In the genomic region with DNA sequence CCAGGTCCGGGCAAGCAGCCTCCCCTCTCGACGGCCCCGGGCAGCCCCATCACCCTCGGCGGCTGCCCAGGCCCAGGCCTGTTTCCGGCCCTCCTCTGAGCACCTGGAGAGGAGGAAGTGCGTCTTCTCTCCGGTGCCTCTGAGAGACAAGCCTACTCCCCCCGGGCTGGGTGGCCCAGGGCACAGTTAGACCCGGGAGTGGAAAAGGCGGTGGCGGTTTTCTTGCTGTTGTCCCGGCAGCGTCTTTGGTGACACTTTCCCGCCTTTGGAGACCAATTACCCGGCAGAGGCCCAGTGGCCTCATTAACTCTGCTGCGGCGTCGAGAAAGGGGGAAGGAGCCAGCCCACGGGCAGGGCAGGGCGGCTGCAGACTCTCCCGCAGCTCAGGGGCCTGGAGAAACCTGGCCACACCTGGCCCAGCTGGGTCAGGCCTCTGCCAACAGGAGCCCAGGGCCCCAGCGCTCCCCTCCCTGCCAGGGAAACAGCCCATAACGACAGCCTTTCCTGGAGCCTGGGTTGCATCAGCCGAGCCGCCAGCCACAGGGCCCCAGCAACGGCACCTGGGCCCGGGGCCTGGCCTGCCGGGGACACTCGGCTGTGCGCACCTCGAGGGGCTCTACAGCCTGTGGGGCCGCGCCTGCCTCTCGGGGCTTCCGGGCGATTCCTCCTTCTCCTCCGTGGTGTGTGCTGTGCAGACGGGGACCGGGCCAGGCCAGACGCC, we compare ENCODE assay signal across 11 cellular contexts. TPM values are rescaled to one million over a fixed set of nuclear protein-coding genes. Genes with fewer than 3 reads are reported as not detected.
A peak's percentile ranks its signal among the peaks of the same experiment; 100 is the strongest.
DNase-seq lines count a peak whose midpoint lies in the region; ATAC-seq, FAIRE-seq and TF ChIP-seq lines count a peak whose summit lies in the region.
"Had no signal": no experiment of that assay in that cellular context is flagged by ENCODE, and none has a peak within 500 bp of the region (broad histone marks: within the 10 kb centered on the region; RNA-seq: fewer than 3 reads in every experiment).

No MANE protein-coding gene starts in this region.

- no peak for FAIRE-seq in HepG2 (lab: Jason Lieb, UNC)
- FAIRE-seq: endothelial cell of umbilical vein had no signal

- ATAC-seq in activated CD8-positive, alpha-beta T cell treated with anti-CD3 and anti-CD28 coated beads, Interleukin-2, amount 10 ng/mL, durations not matched to agents 7 days and 5 days: peak; percentile 91
- ATAC-seq in HepG2 (peak; percentile 22), HG02798 (IDR thresholded peaks at IDR 0.05; ENCODE audit: poor library complexity, unreplicated experiment) (no peak), GM19397 (IDR thresholded peaks at IDR 0.05; ENCODE audit: unreplicated experiment) (no peak)
- ATAC-seq: HCT116 had no signal

- WGBS in HepG2 (ENCODE audit: low lambda C conversion rate): 81% methylated on average over 20 of the region's 42 CpGs

- no peak overlapping the region for H3K27ac ChIP-seq in HepG2 (ENCODE audit: extremely low read length, insufficient read depth, low read length)

- no peaks in the 10 kb centered on the region for H3K79me2 ChIP-seq in HepG2 (ENCODE audit: insufficient read depth, low read length)

- no TSS peak for BruUV-seq in HepG2 (replicated peaks; lab: Mats Ljungman, UMichigan)

- peaks cover 10% of the 10 kb centered on the region; the same call in 1 of the 2 replicates for H3K4me1 ChIP-seq in HepG2 (ENCODE audit: insufficient read depth, low read length)

- DNase-seq in GM12865 (ENCODE audit: low read depth): peak; percentile 65
- peak; percentile 81 for DNase-seq in NCI-H2029 (lab: John Stamatoyannopoulos, UW)
- DNase-seq in activated CD8-positive, alpha-beta T cell treated with anti-CD3 and anti-CD28 coated beads, Interleukin-2, amount 10 ng/mL, durations not matched to agents 7 days and 5 days: peak; percentile 81
- no peak for DNase-seq in HepG2 (ENCODE audit: low spot score)
- DNase-seq in ureter (ENCODE audit: low spot score): peak; percentile 74
- no peak for DNase-seq in ecto neural progenitor cell (ENCODE audit: low spot score)

- peak overlapping the region; percentile 26 for H3K4me3 Mint-ChIP-seq in activated CD8-positive, alpha-beta T cell treated with anti-CD3 and anti-CD28 coated beads, Interleukin-2, amount 10 ng/mL, durations not matched to agents 7 days and 5 days

- POLR2A ChIA-PET in activated CD8-positive, alpha-beta T cell treated with anti-CD3 and anti-CD28 coated beads, Interleukin-2, amount 10 ng/mL, durations not matched to agents 7 days and 5 days (lab: Charles Lee): no interaction called here
- POLR2A ChIA-PET in HepG2 (lab: Yijun Ruan, JAX): no interaction called here

- H3K36me3 ChIP-seq in HepG2 (replicated peaks in 1 of 2; ENCODE audit: control insufficient read depth in 1 of 2, insufficient read depth in 2 of 2, low read length in 2 of 2): no peaks in the 10 kb centered on the region

- H3K27ac Mint-ChIP-seq in activated CD8-positive, alpha-beta T cell treated with anti-CD3 and anti-CD28 coated beads, Interleukin-2, amount 10 ng/mL, durations not matched to agents 7 days and 5 days: peak overlapping the region; percentile 92

- intact Hi-C loops in HepG2 (cut with micrococcal nuclease; ENCODE audit: unreplicated experiment): no loop called here

- H3K4me1 Mint-ChIP-seq in activated CD8-positive, alpha-beta T cell treated with anti-CD3 and anti-CD28 coated beads, Interleukin-2, amount 10 ng/mL, durations not matched to agents 7 days and 5 days (ENCODE audit: low read depth): peaks cover 44% of the 10 kb centered on the region

- no peaks in the 10 kb centered on the region for H3K9me3 ChIP-seq in HepG2 (ENCODE audit: low read length)

- no peaks in the 10 kb centered on the region for H3K36me3 Mint-ChIP-seq in activated CD8-positive, alpha-beta T cell treated with anti-CD3 and anti-CD28 coated beads, Interleukin-2, amount 10 ng/mL, durations not matched to agents 7 days and 5 days (ENCODE audit: low read depth)

- TF ChIP-seq POLR2A in HepG2 (IDR thresholded peaks at IDR 0.05; ENCODE audit: insufficient read depth in 1 of 2, low read depth in 2 of 2, low read length in 2 of 2): no peak

- TF ChIP-seq CTCF in GM12865 (IDR thresholded peaks at IDR 0.05; ENCODE audit: insufficient read depth, low read depth, low read length, missing control alignments) (no peak), HepG2 (CRISPR knock-in tag; IDR thresholded peaks at IDR 0.05) (no peak)

- CTCF ChIA-PET in activated CD8-positive, alpha-beta T cell treated with anti-CD3 and anti-CD28 coated beads, Interleukin-2, amount 10 ng/mL, durations not matched to agents 7 days and 5 days (lab: Charles Lee): no interaction called here
- CTCF ChIA-PET in HepG2 (lab: Yijun Ruan, JAX; ENCODE audit: low intra/inter-chr PET ratio, low total read pairs): no interaction called here

- no peak for TF ChIP-seq RAD21 in HepG2 (CRISPR knock-in tag; IDR thresholded peaks at IDR 0.05)

- H4K20me1 ChIP-seq in HepG2 (ENCODE audit: insufficient read depth, low read length): no peaks in the 10 kb centered on the region

- peak overlapping the region; percentile 32 for H3K4me2 ChIP-seq in HepG2 (ENCODE audit: low read depth, low read length)

- H3K27me3 Mint-ChIP-seq in activated CD8-positive, alpha-beta T cell treated with anti-CD3 and anti-CD28 coated beads, Interleukin-2, amount 10 ng/mL, durations not matched to agents 7 days and 5 days (ENCODE audit: low read depth): no peaks in the 10 kb centered on the region

- no peaks in the 10 kb centered on the region for H3K9me3 Mint-ChIP-seq in activated CD8-positive, alpha-beta T cell treated with anti-CD3 and anti-CD28 coated beads, Interleukin-2, amount 10 ng/mL, durations not matched to agents 7 days and 5 days (ENCODE audit: insufficient read depth)

- TF ChIP-seq EP300 in HepG2 (IDR thresholded peaks at IDR 0.05; ENCODE audit: low read depth in 2 of 2, low read length in 2 of 2): no peak
- no peak for TF ChIP-seq EP300 in HepG2 (CRISPR knock-in tag; IDR thresholded peaks at IDR 0.05; ENCODE audit: borderline replicate concordance)

- no peaks in the 10 kb centered on the region for H3K27me3 ChIP-seq in HepG2 (ENCODE audit: control insufficient read depth in 1 of 2, insufficient read depth in 2 of 2, low read length in 2 of 2)

- H3K4me3 ChIP-seq in GM12865 (ENCODE audit: low read depth, low read length) (no peak overlapping the region), HepG2 (replicated peaks in 1 of 3; ENCODE audit: insufficient read depth in 1 of 3, low read depth in 2 of 3, low read length in 3 of 3) (peak overlapping the region in 1 of 3 experiments; percentile 46; a peak in 1 of 6 replicates)

- peak overlapping the region; percentile 60 for H3K9ac ChIP-seq in HepG2 (ENCODE audit: insufficient read depth, low read depth, low read length)

- in situ Hi-C loops in HepG2 (cut with HindIII; ENCODE audit: extremely low pct_ligation_motif_present, low pct_unique_long_range_greater_than_20kb): no loop called here

- no peak overlapping the region for H2AFZ ChIP-seq in HepG2 (ENCODE audit: low read length)

RNA-seq across cellular contexts. Expression of a gene that starts 28.4 kb away (rescaled TPM):
- 10 to 100 TPM; 24.5 to 26.8 TPM for total RNA-seq in activated CD8-positive, alpha-beta T cell treated with anti-CD3 and anti-CD28 coated beads, Interleukin-2, amount 10 ng/mL, durations not matched to agents 7 days and 5 days
- total RNA-seq in HepG2 (2016; rRNA removed; fragmentation: Illumina TruSeq; extraction: Trizol) (3.8 and 6.7 TPM in 2 replicates), ureter (29.8 TPM)
- total RNA-seq in HepG2 (2016; cell fraction: cytosol; rRNA removed; fragmentation: Illumina TruSeq; extraction: Trizol; ENCODE audit: low read depth): 6.3 and 6.8 TPM in 2 replicates
- total RNA-seq in HepG2 (2016; cell fraction: insoluble cytoplasmic fraction; rRNA removed; fragmentation: Illumina TruSeq; extraction: Trizol): 3.6 and 6.6 TPM in 2 replicates
- total RNA-seq in HepG2 (2016; cell fraction: membrane; rRNA removed; fragmentation: Illumina TruSeq; extraction: Trizol): 7.4 and 7.9 TPM in 2 replicates
- 6.3 and 7.7 TPM in 2 replicates for total RNA-seq in HepG2 (2016; cell fraction: nucleus; rRNA removed; fragmentation: Illumina TruSeq; extraction: Trizol)
- 3.8 and 4.2 TPM in 2 replicates for polyA plus RNA-seq in HepG2 (2011; rRNA removed)
- polyA plus RNA-seq in HepG2 (2011; cell fraction: cytosol; rRNA removed): 1.7 and 4.2 TPM in 2 replicates
- polyA plus RNA-seq in HepG2 (2011; cell fraction: nucleus; rRNA removed): 22.9 and 35.9 TPM in 2 replicates
- 2.8 and 3.2 TPM in 2 replicates for polyA plus RNA-seq in HepG2 (2012)
- 4.7 and 6.0 TPM in 2 replicates for polyA plus RNA-seq in HepG2 (2016; cell fraction: cytosol; fragmentation: Illumina TruSeq; extraction: Trizol; ENCODE audit: low read depth)
- 3.5 and 4.0 TPM in 2 replicates for polyA plus RNA-seq in HepG2 (2016; cell fraction: insoluble cytoplasmic fraction; fragmentation: Illumina TruSeq; extraction: Trizol; ENCODE audit: low read depth)
- polyA plus RNA-seq in HepG2 (2016; cell fraction: membrane; fragmentation: Illumina TruSeq; extraction: Trizol; ENCODE audit: low read depth): 7.0 and 8.1 TPM in 2 replicates
- 19.9 and 20.1 TPM in 2 replicates for polyA plus RNA-seq in HepG2 (2016; cell fraction: nucleus; fragmentation: Illumina TruSeq; extraction: Trizol; ENCODE audit: insufficient read depth, low read depth)
- 2.9 and 5.6 TPM in 2 replicates for polyA minus RNA-seq in HepG2 (2011; rRNA and poly(A)+ RNA removed; ENCODE audit: low replicate concordance)
- polyA minus RNA-seq in HepG2 (2011; cell fraction: cytosol; rRNA and poly(A)+ RNA removed): 2.1 and 2.2 TPM in 2 replicates
- polyA minus RNA-seq in HepG2 (2011; cell fraction: nucleus; rRNA and poly(A)+ RNA removed): 3.7 and 4.5 TPM in 2 replicates

RNA-seq across cellular contexts. Expression of a gene that starts 29.4 kb away (rescaled TPM):
- under 1 TPM; 0.63 to 0.90 TPM for total RNA-seq in activated CD8-positive, alpha-beta T cell treated with anti-CD3 and anti-CD28 coated beads, Interleukin-2, amount 10 ng/mL, durations not matched to agents 7 days and 5 days
- total RNA-seq in HepG2 (2016; rRNA removed; fragmentation: Illumina TruSeq; extraction: Trizol) (not detected in 2 replicates), ureter (2.3 TPM)
- not detected in 2 replicates for total RNA-seq in HepG2 (2016; cell fraction: cytosol; rRNA removed; fragmentation: Illumina TruSeq; extraction: Trizol; ENCODE audit: low read depth)
- not detected in 2 replicates for total RNA-seq in HepG2 (2016; cell fraction: insoluble cytoplasmic fraction; rRNA removed; fragmentation: Illumina TruSeq; extraction: Trizol)
- not detected in 2 replicates for total RNA-seq in HepG2 (2016; cell fraction: membrane; rRNA removed; fragmentation: Illumina TruSeq; extraction: Trizol)
- total RNA-seq in HepG2 (2016; cell fraction: nucleus; rRNA removed; fragmentation: Illumina TruSeq; extraction: Trizol): not detected in 2 replicates
- not detected in 2 replicates for polyA plus RNA-seq in HepG2 (2011; rRNA removed)
- 0.06 and 0.08 TPM in 2 replicates for polyA plus RNA-seq in HepG2 (2011; cell fraction: cytosol; rRNA removed)
- polyA plus RNA-seq in HepG2 (2011; cell fraction: nucleus; rRNA removed): 0.24 and 0.48 TPM in 2 replicates
- polyA plus RNA-seq in HepG2 (2012): 0.07 TPM in 1 of 2 replicates, not detected in the other
- not detected in 2 replicates for polyA plus RNA-seq in HepG2 (2016; cell fraction: cytosol; fragmentation: Illumina TruSeq; extraction: Trizol; ENCODE audit: low read depth)
- polyA plus RNA-seq in HepG2 (2016; cell fraction: insoluble cytoplasmic fraction; fragmentation: Illumina TruSeq; extraction: Trizol; ENCODE audit: low read depth): not detected in 2 replicates
- not detected in 2 replicates for polyA plus RNA-seq in HepG2 (2016; cell fraction: membrane; fragmentation: Illumina TruSeq; extraction: Trizol; ENCODE audit: low read depth)
- polyA plus RNA-seq in HepG2 (2016; cell fraction: nucleus; fragmentation: Illumina TruSeq; extraction: Trizol; ENCODE audit: insufficient read depth, low read depth): not detected in 2 replicates
- polyA minus RNA-seq in HepG2 (2011; rRNA and poly(A)+ RNA removed; ENCODE audit: low replicate concordance): 0.18 TPM in 1 of 2 replicates, not detected in the other
- polyA minus RNA-seq in HepG2 (2011; cell fraction: cytosol; rRNA and poly(A)+ RNA removed): not detected in 2 replicates
- polyA minus RNA-seq in HepG2 (2011; cell fraction: nucleus; rRNA and poly(A)+ RNA removed): not detected in 2 replicates
- total RNA-seq: endothelial cell of umbilical vein, temporal lobe had no signal
- polyA plus RNA-seq: endothelial cell of umbilical vein had no signal

Comparison
In these comparisons a context has a peak if more than half of its experiments do, and no peak if none do; other contexts are left out.
1. DNase-seq: peak in GM12865 (single experiment), NCI-H2029 (single experiment), activated CD8-positive, alpha-beta T cell treated with anti-CD3 and anti-CD28 coated beads, Interleukin-2, amount 10 ng/mL, durations not matched to agents 7 days and 5 days (single experiment) and ureter (single experiment); none in HepG2 (single experiment) and ecto neural progenitor cell (single experiment).
2. ATAC-seq: peak in activated CD8-positive, alpha-beta T cell treated with anti-CD3 and anti-CD28 coated beads, Interleukin-2, amount 10 ng/mL, durations not matched to agents 7 days and 5 days (single experiment) and HepG2 (single experiment); none in HG02798 (single experiment) and GM19397 (single experiment).